ENCODE assay signal across 6 cellular contexts in the genomic region with DNA sequence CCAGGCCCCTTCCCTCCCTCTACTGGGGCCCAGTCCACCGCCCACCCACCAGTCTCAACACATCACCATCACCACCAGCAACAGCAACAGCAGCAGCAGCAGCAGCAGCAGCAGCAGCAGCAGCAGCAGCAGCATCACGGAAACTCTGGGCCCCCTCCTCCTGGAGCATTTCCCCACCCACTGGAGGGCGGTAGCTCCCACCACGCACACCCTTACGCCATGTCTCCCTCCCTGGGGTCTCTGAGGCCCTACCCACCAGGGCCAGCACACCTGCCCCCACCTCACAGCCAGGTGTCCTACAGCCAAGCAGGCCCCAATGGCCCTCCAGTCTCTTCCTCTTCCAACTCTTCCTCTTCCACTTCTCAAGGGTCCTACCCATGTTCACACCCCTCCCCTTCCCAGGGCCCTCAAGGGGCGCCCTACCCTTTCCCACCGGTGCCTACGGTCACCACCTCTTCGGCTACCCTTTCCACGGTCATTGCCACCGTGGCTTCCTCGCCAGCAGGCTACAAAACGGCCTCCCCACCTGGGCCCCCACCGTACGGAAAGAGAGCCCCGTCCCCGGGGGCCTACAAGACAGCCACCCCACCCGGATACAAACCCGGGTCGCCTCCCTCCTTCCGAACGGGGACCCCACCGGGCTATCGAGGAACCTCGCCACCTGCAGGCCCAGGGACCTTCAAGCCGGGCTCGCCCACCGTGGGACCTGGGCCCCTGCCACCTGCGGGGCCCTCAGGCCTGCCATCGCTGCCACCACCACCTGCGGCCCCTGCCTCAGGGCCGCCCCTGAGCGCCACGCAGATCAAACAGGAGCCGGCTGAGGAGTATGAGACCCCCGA. TPM values are rescaled to one million over a fixed set of nuclear protein-coding genes. Genes with fewer than 3 reads are reported as not detected.
A peak's percentile ranks its signal among the peaks of the same experiment; 100 is the strongest.
DNase-seq lines count a peak whose midpoint lies in the region; ATAC-seq, FAIRE-seq and TF ChIP-seq lines count a peak whose summit lies in the region.

No MANE protein-coding gene starts in this region.

- H3K9me2 ChIP-seq in PC-3 (replicated peaks; ENCODE audit: low read length), result no peaks in the 10 kb centered on the region

- H4K20me1 ChIP-seq in PC-3 (ENCODE audit: low read length), result no peaks in the 10 kb centered on the region

- TF ChIP-seq CTCF in PC-3 (conservative IDR thresholded peaks at IDR 0.05; ENCODE audit: low read depth, low read length) (no peak), epithelial cell of esophagus (IDR thresholded peaks at IDR 0.05; ENCODE audit: insufficient read depth, low read depth, low read length, missing control alignments) (no peak)

- H3K9me3 ChIP-seq in PC-3 (ENCODE audit: low read length) (no peaks in the 10 kb centered on the region), small intestine (ENCODE audit: control insufficient read depth, low read depth) (no peaks in the 10 kb centered on the region)

- CTCF ChIA-PET in PC-3 (lab: Charles Lee), result interaction anchor here (1.0 kb wide), 1 partner anchor 12 kb away, joined by 6 read pairs; no protein-coding TSS in a partner anchor

- ATAC-seq in PC-3, result no peak
- ATAC-seq in HG02571 (IDR thresholded peaks at IDR 0.05; ENCODE audit: unreplicated experiment), result no peak
- ATAC-seq in HG03025 (IDR thresholded peaks at IDR 0.05; ENCODE audit: low FRiP score, unreplicated experiment), result no peak

- BruUV-seq in PC-3 (replicated peaks; lab: Mats Ljungman, UMichigan), result TSS peak; percentile 28

- no peaks in the 10 kb centered on the region for H3K27me3 ChIP-seq in PC-3 (ENCODE audit: low read length)
- no peaks in the 10 kb centered on the region for H3K27me3 ChIP-seq in small intestine (ENCODE audit: control insufficient read depth in 2 of 2, insufficient read depth in 2 of 2, low read length in 2 of 2)

- DNase-seq in PC-3 (no peak), epithelial cell of esophagus (ENCODE audit: low read depth) (no peak), small intestine (no peak)

- intact Hi-C loops in PC-3 (cut with micrococcal nuclease), result no loop called here

- FAIRE-seq in small intestine (lab: Jason Lieb, UNC), result no peak

- TF ChIP-seq POLR2A in GM19193 (IDR thresholded peaks at IDR 0.05; ENCODE audit: extremely low read depth, insufficient read depth, insufficient read length), result peak; percentile 38

- H3K27ac ChIP-seq in PC-3 (ENCODE audit: low read length) (no peak overlapping the region), small intestine (ENCODE audit: low read depth in 1 of 2, low read length in 1 of 2) (peak overlapping the region; percentile 89 to 95)

- H3K9ac ChIP-seq in PC-3 (ENCODE audit: low read length), result peak overlapping the region; percentile 80

- H2AFZ ChIP-seq in PC-3 (ENCODE audit: low read length), result no peak overlapping the region

- H3K36me3 ChIP-seq in PC-3 (ENCODE audit: low read depth, low read length) (peaks cover 4% of the 10 kb centered on the region; the same call in 1 of the 2 replicates), small intestine (ENCODE audit: control insufficient read depth in 2 of 2, insufficient read depth in 2 of 2, low read length in 2 of 2) (peaks cover 8% of the 10 kb centered on the region in 2 donors)

- H3K4me1 ChIP-seq in PC-3 (ENCODE audit: insufficient read depth, low read length) (peaks cover 7% of the 10 kb centered on the region; the same call in 1 of the 2 replicates), small intestine (ENCODE audit: control insufficient read depth in 2 of 2, insufficient read depth in 1 of 2, low read depth in 1 of 2, low read length in 1 of 2) (peaks cover 2 to 4% of the 10 kb centered on the region in 2 donors)

- 19 to 33% (median 27%) methylated on average over 31 to 36 of the region's 36 CpGs for WGBS in small intestine, 3 donors

- H3F3A ChIP-seq in PC-3 (ENCODE audit: low read length, unreplicated experiment), result no peaks in the 10 kb centered on the region

- POLR2A ChIA-PET in PC-3 (lab: Charles Lee; ENCODE audit: unreplicated experiment), result interaction anchor here (0.5 kb wide), 1 partner anchor 41 kb away, joined by 6 read pairs; no protein-coding TSS in a partner anchor

- H3K4me3 ChIP-seq in PC-3 (ENCODE audit: low read length), result peak overlapping the region; percentile 62; the same call in 1 of the 2 replicates
- peak overlapping the region; percentile 58 for H3K4me3 ChIP-seq in epithelial cell of esophagus (ENCODE audit: low read length)
- peak overlapping the region; percentile 62 to 71 for H3K4me3 ChIP-seq in small intestine (ENCODE audit: low read depth in 1 of 2, low read length in 2 of 2)

- H3K79me2 ChIP-seq in PC-3 (ENCODE audit: low read length), result peaks cover 12% of the 10 kb centered on the region

- peak overlapping the region; percentile 86 for H3K4me2 ChIP-seq in PC-3 (ENCODE audit: low read length)

RNA-seq across cellular contexts. Expression of gene RNU7-1, which starts 6.8 kb away (rescaled TPM):
- not detected in 2 replicates for total RNA-seq in PC-3 (2014; rRNA removed)
- not detected for polyA plus RNA-seq in small intestine

RNA-seq across cellular contexts. Expression of gene C12orf57, which starts 7.0 kb away (rescaled TPM):
- 125 and 130 TPM in 2 replicates for total RNA-seq in PC-3 (2014; rRNA removed)
- polyA plus RNA-seq in small intestine, result 100 to 1,000 TPM; 185 to 379 (median 361) TPM

RNA-seq across cellular contexts. Expression of gene ATN1, which starts 9.1 kb away (rescaled TPM):
- total RNA-seq in PC-3 (2014; rRNA removed), result 11.6 and 41.5 TPM in 2 replicates
- 10 to 100 TPM; 34.0 to 50.6 (median 41.8) TPM for polyA plus RNA-seq in small intestine

RNA-seq across cellular contexts. Expression of gene PTPN6, which starts 14.3 kb away (rescaled TPM):
- total RNA-seq in PC-3 (2014; rRNA removed), result 22.5 and 28.4 TPM in 2 replicates
- 10 to 100 TPM; 40.7 to 81.1 (median 76.7) TPM for polyA plus RNA-seq in small intestine

RNA-seq across cellular contexts. Expression of gene ENO2, which starts 22.5 kb away (rescaled TPM):
- total RNA-seq in PC-3 (2014; rRNA removed), result 30.2 and 35.2 TPM in 2 replicates
- 10 to 100 TPM in 1 of 3 donors, 1 to 10 TPM in 1, under 1 TPM in 1; 0.67 to 19.1 (median 3.0) TPM for polyA plus RNA-seq in small intestine
